Comparison of ENCODE assay signal across 1 cellular context in the genomic region with DNA sequence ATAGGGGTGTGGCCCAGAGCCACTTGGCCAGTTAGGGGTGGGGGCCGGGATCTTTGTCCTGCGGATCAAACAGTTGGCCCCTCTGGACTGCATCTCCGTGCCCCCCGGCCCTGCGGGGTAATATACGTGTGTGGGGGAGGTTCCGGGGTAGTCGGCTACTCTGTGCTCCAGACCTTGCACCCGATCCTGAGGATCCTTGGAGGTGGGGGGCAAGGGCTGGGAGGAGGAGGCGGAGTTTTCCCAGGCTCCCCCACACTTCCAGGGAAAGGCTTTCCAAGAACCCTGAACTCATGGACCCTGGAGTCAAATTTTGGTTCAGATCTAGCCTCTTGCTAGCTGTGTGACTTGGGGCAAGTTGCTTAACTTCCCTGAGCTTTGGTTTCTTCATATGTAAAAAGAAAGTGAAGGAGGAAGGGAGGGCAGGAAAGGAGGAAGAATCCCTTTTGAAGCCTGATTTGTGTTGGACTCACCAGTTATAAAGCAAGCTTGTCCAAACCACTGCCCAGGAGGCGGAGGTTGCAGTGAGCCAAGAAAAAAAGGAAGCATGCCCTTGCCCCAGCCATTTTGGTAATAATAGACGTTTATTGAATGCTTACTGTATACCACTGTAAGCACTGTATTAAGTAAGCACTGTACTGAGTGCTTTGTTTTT.
A peak's percentile ranks its signal among the peaks of the same experiment; 100 is the strongest.
TF ChIP-seq lines count a peak whose summit lies in the region.

No MANE protein-coding gene starts in this region.

TF ChIP-seq in HEK293, 187 proteins besides CTCF, POLR2A, EP300 and RAD21 (continued from another document):
- TF ChIP-seq ZBTB44 (tag by site-specific recombination; IDR thresholded peaks at IDR 0.05) (no peak), SP7 (tag by site-specific recombination; IDR thresholded peaks at IDR 0.05) (no peak), PRDM10 (tag by site-specific recombination; IDR thresholded peaks at IDR 0.05) (peak; percentile 22; the same call in 1 of the 2 replicates), ZNF837 (tag by site-specific recombination; IDR thresholded peaks at IDR 0.05) (no peak), ZNF302 (tag by site-specific recombination; IDR thresholded peaks at IDR 0.05; ENCODE audit: low read depth) (no peak), ZBTB20 (tag by site-specific recombination; IDR thresholded peaks at IDR 0.05) (peak; percentile 42), ZNF664 (tag by site-specific recombination; IDR thresholded peaks at IDR 0.05) (0 out of 2 replicates have a peak, but pooled peaks have one; percentile 42), ZNF121 (tag by site-specific recombination; IDR thresholded peaks at IDR 0.05) (no peak), ZBTB26 (tag by site-specific recombination; optimal IDR thresholded peaks at IDR 0.05) (peak; percentile 16), ZNF747 (tag by site-specific recombination; IDR thresholded peaks at IDR 0.05) (no peak), ZNF48 (tag by site-specific recombination; IDR thresholded peaks at IDR 0.05) (no peak), ZNF423 (tag by site-specific recombination; IDR thresholded peaks at IDR 0.05) (no peak), ZBTB48 (tag by site-specific recombination; IDR thresholded peaks at IDR 0.05) (peak; percentile 9; the same call in 1 of the 2 replicates), ZNF404 (tag by site-specific recombination; IDR thresholded peaks at IDR 0.05) (no peak), ZNF610 (tag by site-specific recombination; IDR thresholded peaks at IDR 0.05; ENCODE audit: borderline replicate concordance) (no peak), ZFP37 (tag by site-specific recombination; IDR thresholded peaks at IDR 0.05) (peak; percentile 22; the same call in 1 of the 2 replicates), YY1 (tag by site-specific recombination; IDR thresholded peaks at IDR 0.05) (no peak), ZNF398 (tag by site-specific recombination; IDR thresholded peaks at IDR 0.05) (peak; percentile 3; the same call in 1 of the 2 replicates), ZSCAN23 (tag by site-specific recombination; IDR thresholded peaks at IDR 0.05) (no peak), ZIC2 (tag by site-specific recombination; IDR thresholded peaks at IDR 0.05) (0 out of 2 replicates have a peak, but pooled peaks have one; percentile 22)
- TF ChIP-seq, protein P1, sequence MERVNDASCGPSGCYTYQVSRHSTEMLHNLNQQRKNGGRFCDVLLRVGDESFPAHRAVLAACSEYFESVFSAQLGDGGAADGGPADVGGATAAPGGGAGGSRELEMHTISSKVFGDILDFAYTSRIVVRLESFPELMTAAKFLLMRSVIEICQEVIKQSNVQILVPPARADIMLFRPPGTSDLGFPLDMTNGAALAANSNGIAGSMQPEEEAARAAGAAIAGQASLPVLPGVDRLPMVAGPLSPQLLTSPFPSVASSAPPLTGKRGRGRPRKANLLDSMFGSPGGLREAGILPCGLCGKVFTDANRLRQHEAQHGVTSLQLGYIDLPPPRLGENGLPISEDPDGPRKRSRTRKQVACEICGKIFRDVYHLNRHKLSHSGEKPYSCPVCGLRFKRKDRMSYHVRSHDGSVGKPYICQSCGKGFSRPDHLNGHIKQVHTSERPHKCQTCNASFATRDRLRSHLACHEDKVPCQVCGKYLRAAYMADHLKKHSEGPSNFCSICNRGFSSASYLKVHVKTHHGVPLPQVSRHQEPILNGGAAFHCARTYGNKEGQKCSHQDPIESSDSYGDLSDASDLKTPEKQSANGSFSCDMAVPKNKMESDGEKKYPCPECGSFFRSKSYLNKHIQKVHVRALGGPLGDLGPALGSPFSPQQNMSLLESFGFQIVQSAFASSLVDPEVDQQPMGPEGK (tag by site-specific recombination; IDR thresholded peaks at IDR 0.05) = peak; percentile 76; the same call in 1 of the 2 replicates
